In genomic region chr3:184361932-184362667, GRCh38 we compare ENCODE assay signal across 1 cellular context.
TF ChIP-seq lines count a peak whose summit lies in the region.

No MANE protein-coding gene starts in this region.

TF ChIP-seq in WTC11, 78 proteins besides CTCF, POLR2A, EP300 and RAD21 (continued from another document):
- TF ChIP-seq, protein P1, sequence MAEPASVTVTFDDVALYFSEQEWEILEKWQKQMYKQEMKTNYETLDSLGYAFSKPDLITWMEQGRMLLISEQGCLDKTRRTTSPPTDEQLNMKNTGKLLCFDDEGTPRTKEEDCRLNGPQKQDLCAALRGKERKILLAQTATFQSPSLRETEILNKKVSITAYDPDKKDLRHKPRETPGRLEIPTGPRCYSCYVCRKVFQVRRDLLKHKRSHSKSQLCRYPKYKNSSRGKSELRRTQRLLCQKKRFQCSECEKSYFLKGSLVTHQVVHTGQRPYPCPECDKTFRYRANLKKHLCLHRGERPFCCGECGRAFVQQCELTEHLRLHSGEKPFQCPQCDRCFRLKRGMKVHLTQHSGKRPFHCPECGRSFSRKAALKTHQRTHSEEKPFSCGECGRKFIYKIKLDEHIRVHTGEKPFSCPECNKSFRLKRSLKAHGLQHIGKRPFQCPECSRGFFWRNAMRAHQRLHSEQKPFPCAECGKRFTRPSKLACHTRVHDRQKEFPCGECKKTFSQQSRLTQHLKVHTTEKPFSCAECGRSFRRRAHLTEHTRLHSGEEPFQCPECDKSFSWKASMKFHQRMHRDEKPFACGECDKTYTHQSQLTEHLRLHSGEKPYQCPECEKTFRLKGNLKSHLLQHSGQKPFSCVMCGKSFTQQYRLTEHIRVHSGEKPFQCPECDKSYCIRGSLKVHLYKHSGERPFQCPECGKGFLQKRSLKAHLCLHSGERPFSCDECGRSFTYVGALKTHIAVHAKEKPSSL (CRISPR knock-in tag; conservative IDR thresholded peaks at IDR 0.05): no peak
- TF ChIP-seq, protein P2, sequence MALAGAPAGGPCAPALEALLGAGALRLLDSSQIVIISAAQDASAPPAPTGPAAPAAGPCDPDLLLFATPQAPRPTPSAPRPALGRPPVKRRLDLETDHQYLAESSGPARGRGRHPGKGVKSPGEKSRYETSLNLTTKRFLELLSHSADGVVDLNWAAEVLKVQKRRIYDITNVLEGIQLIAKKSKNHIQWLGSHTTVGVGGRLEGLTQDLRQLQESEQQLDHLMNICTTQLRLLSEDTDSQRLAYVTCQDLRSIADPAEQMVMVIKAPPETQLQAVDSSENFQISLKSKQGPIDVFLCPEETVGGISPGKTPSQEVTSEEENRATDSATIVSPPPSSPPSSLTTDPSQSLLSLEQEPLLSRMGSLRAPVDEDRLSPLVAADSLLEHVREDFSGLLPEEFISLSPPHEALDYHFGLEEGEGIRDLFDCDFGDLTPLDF (CRISPR knock-in tag; IDR thresholded peaks at IDR 0.05): peak; percentile 63; the same call in 1 of the 2 replicates
- TF ChIP-seq, protein P3, sequence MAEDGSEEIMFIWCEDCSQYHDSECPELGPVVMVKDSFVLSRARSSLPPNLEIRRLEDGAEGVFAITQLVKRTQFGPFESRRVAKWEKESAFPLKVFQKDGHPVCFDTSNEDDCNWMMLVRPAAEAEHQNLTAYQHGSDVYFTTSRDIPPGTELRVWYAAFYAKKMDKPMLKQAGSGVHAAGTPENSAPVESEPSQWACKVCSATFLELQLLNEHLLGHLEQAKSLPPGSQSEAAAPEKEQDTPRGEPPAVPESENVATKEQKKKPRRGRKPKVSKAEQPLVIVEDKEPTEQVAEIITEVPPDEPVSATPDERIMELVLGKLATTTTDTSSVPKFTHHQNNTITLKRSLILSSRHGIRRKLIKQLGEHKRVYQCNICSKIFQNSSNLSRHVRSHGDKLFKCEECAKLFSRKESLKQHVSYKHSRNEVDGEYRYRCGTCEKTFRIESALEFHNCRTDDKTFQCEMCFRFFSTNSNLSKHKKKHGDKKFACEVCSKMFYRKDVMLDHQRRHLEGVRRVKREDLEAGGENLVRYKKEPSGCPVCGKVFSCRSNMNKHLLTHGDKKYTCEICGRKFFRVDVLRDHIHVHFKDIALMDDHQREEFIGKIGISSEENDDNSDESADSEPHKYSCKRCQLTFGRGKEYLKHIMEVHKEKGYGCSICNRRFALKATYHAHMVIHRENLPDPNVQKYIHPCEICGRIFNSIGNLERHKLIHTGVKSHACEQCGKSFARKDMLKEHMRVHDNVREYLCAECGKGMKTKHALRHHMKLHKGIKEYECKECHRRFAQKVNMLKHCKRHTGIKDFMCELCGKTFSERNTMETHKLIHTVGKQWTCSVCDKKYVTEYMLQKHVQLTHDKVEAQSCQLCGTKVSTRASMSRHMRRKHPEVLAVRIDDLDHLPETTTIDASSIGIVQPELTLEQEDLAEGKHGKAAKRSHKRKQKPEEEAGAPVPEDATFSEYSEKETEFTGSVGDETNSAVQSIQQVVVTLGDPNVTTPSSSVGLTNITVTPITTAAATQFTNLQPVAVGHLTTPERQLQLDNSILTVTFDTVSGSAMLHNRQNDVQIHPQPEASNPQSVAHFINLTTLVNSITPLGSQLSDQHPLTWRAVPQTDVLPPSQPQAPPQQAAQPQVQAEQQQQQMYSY (CRISPR knock-in tag; IDR thresholded peaks at IDR 0.05): peak; percentile 41; the same call in 1 of the 2 replicates
- no peak for TF ChIP-seq NR1H2 (CRISPR knock-in tag; IDR thresholded peaks at IDR 0.05)
TF ChIP-seq in WTC11: peak in this region for 5.
